Comparison of ENCODE assay signal across 28 cellular contexts in the genomic region with DNA sequence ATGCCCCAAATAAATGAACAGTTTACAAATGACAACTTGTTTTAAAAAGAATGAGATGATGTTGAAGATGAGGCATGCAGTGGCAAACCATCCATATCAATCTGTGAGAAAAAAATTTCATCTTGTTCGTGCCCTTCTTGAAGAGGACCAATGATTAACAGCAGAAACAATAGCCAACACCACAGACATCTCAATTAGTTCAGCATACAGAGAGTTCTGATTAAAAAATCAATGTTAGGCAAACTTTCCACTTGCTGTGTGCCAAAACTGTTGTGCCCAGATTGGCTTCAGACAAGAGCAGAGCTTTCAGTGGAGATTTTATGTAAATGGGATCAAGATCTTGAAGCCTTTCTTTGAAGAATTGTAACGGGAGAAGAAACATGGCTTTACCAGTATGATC.
"Had no signal": no experiment of that assay in that cellular context is flagged by ENCODE, and none has a peak within 500 bp of the region (broad histone marks: within the 10 kb centered on the region; RNA-seq: fewer than 3 reads in every experiment).

No MANE protein-coding gene starts in this region.

- H3K4me1 ChIP-seq: foreskin keratinocyte, gastrocnemius medialis had no signal

- H3K27ac ChIP-seq: brain microvascular endothelial cell, coronary artery, dorsolateral prefrontal cortex, foreskin keratinocyte, gastrocnemius medialis, heart left ventricle, WERI-Rb-1 had no signal

- ATAC-seq: activated CD4-positive, CD25-positive, alpha-beta regulatory T cell treated with anti-CD3 and anti-CD28 coated beads, Interleukin-2, amount 50 U/mL, for 24 hours; activated CD8-positive, alpha-beta T cell treated with anti-CD3 and anti-CD28 coated beads for 36 hours; activated T-cell treated with anti-CD3 and anti-CD28 coated beads, Interleukin-2, amount 50 U/mL, for 4 hours; activated T-helper 17 cell treated with anti-CD3 and anti-CD28 coated beads, Interleukin-2, amount 50 U/mL, for 72 hours; esophagus mucosa; foreskin keratinocyte; gastrocnemius medialis; heart left ventricle; T-helper 17 cell had no signal

- DNase-seq: activated B cell treated with CpG ODN at 0.5 μM for 24 hours; activated CD4-positive, alpha-beta T cell treated with anti-CD3 and anti-CD28 coated beads for 48 hours; activated CD4-positive, alpha-beta T cell treated with anti-CD3 and anti-CD28 coated beads, Interleukin-2, amount 50 U/mL, for 1 hour; activated CD4-positive, alpha-beta T cell treated with anti-CD3 and anti-CD28 coated beads, Interleukin-2, amount 50 U/mL, for 48 hours; activated CD8-positive, alpha-beta memory T cell treated with anti-CD3 and anti-CD28 coated beads for 24 hours; activated CD8-positive, alpha-beta T cell treated with anti-CD3 and anti-CD28 coated beads for 36 hours; activated effector memory CD4-positive, alpha-beta T cell treated with Interleukin-2 at 50 U/mL for 16 hours; activated gamma-delta T cell treated with Interleukin-2 at 50 U/mL for 16 hours; activated naive CD4-positive, alpha-beta T cell treated with anti-CD3 and anti-CD28 coated beads, Interleukin-2, amount 50 U/mL, for 16 hours; activated naive CD4-positive, alpha-beta T cell treated with Interleukin-2 at 50 U/mL for 16 hours; activated T-cell treated with anti-CD3 and anti-CD28 coated beads, Interleukin-2, amount 50 U/mL, for 4 hours; amniotic stem cell; anterior cingulate cortex; brain microvascular endothelial cell; dorsolateral prefrontal cortex; effector memory CD4-positive, alpha-beta T cell; endodermal cell; foreskin keratinocyte; gastrocnemius medialis; glutamatergic neuron; heart left ventricle; T-helper 17 cell; T1000; WERI-Rb-1 had no signal

- H3K27me3 ChIP-seq: dorsolateral prefrontal cortex, gastrocnemius medialis, heart left ventricle had no signal

- H3K4me3 ChIP-seq: coronary artery, dorsolateral prefrontal cortex, gastrocnemius medialis, heart left ventricle had no signal

- H3K9me3 ChIP-seq: gastrocnemius medialis, heart left ventricle had no signal

- H3K36me3 ChIP-seq: brain microvascular endothelial cell, gastrocnemius medialis, heart left ventricle, WERI-Rb-1 had no signal
